1 cellular context compared by ENCODE assay signal in genomic region chr4:1819284-1819683, GRCh38.
TF ChIP-seq lines count a peak whose summit lies in the region.

No MANE protein-coding gene starts in this region.

TF ChIP-seq in GM12878, 131 proteins besides CTCF, POLR2A, EP300 and RAD21 (continued from another document):
- TF ChIP-seq E4F1 (IDR thresholded peaks at IDR 0.05; ENCODE audit: borderline replicate concordance, partially characterized antibody) (no peak), SMAD5 (IDR thresholded peaks at IDR 0.05; ENCODE audit: low read depth) (no peak), POU2F2 (IDR thresholded peaks at IDR 0.05; ENCODE audit: borderline replicate concordance, low read depth, low read length) (no peak), E2F8 (IDR thresholded peaks at IDR 0.05; ENCODE audit: low read depth, partially characterized antibody) (no peak), MLLT1 (IDR thresholded peaks at IDR 0.05) (no peak), CBX5 (IDR thresholded peaks at IDR 0.05; ENCODE audit: low read depth) (no peak), TARDBP (IDR thresholded peaks at IDR 0.05; ENCODE audit: borderline replicate concordance) (no peak)
